Comparison of ENCODE assay signal across 19 cellular contexts in genomic region chr13:70391678-70392077, GRCh38.
A peak's percentile ranks its signal among the peaks of the same experiment; 100 is the strongest.
DNase-seq lines count a peak whose midpoint lies in the region; ATAC-seq and TF ChIP-seq lines count a peak whose summit lies in the region.
"Had no signal": no experiment of that assay in that cellular context is flagged by ENCODE, and none has a peak within 500 bp of the region (broad histone marks: within the 10 kb centered on the region; RNA-seq: fewer than 3 reads in every experiment).

No MANE protein-coding gene starts in this region.

- H3K9me3 Mint-ChIP-seq in endodermal cell = no peaks in the 10 kb centered on the region
- no peaks in the 10 kb centered on the region for H3K9me3 Mint-ChIP-seq in activated CD4-positive, alpha-beta memory T cell treated with anti-CD3 and anti-CD28 coated beads, Interleukin-2, amount 10 ng/mL, durations not matched to agents 7 days and 5 days
- H3K9me3 Mint-ChIP-seq: activated naive CD8-positive, alpha-beta T cell treated with anti-CD3 and anti-CD28 coated beads for 36 hours had no signal

- H3K27ac Mint-ChIP-seq in endodermal cell = no peak overlapping the region
- no peak overlapping the region for H3K27ac Mint-ChIP-seq in activated CD4-positive, alpha-beta memory T cell treated with anti-CD3 and anti-CD28 coated beads, Interleukin-2, amount 10 ng/mL, durations not matched to agents 7 days and 5 days
- H3K27ac Mint-ChIP-seq: activated naive CD8-positive, alpha-beta T cell treated with anti-CD3 and anti-CD28 coated beads for 36 hours; CD4-positive, CD25-positive, alpha-beta regulatory T cell; effector memory CD8-positive, alpha-beta T cell; naive B cell had no signal

- POLR2A ChIA-PET in activated CD4-positive, alpha-beta memory T cell treated with anti-CD3 and anti-CD28 coated beads, Interleukin-2, amount 10 ng/mL, durations not matched to agents 7 days and 5 days (lab: Charles Lee) = no interaction called here

- CTCF ChIA-PET in activated CD4-positive, alpha-beta memory T cell treated with anti-CD3 and anti-CD28 coated beads, Interleukin-2, amount 10 ng/mL, durations not matched to agents 7 days and 5 days (lab: Charles Lee) = no interaction called here

- DNase-seq in COLO668 (lab: John Stamatoyannopoulos, UW; ENCODE audit: unreplicated experiment) (peak; percentile 90), NCI-H1105 treated with DMSO at 0.1 percent for 48 hours (lab: John Stamatoyannopoulos, UW) (peak; percentile 90), NCI-H510A treated with DMSO at 0.1 percent for 48 hours (lab: John Stamatoyannopoulos, UW) (peak; percentile 43), endodermal cell (peak; percentile 79), amygdala (lab: John Stamatoyannopoulos, UW) (no peak)
- DNase-seq in activated CD4-positive, alpha-beta memory T cell treated with anti-CD3 and anti-CD28 coated beads, Interleukin-2, amount 10 ng/mL, durations not matched to agents 7 days and 5 days = no peak
- DNase-seq: activated CD4-positive, CD25-positive, alpha-beta regulatory T cell treated with anti-CD3 and anti-CD28 coated beads, Interleukin-2, amount 50 U/mL, for 72 hours; activated naive CD8-positive, alpha-beta T cell treated with anti-CD3 and anti-CD28 coated beads for 36 hours; CD4-positive, CD25-positive, alpha-beta regulatory T cell; effector memory CD8-positive, alpha-beta T cell; hypothalamus; left cardiac atrium; naive B cell; NCI-H226; posterior cingulate gyrus had no signal

- no peaks in the 10 kb centered on the region for H3K36me3 Mint-ChIP-seq in endodermal cell (ENCODE audit: low read depth)
- no peaks in the 10 kb centered on the region for H3K36me3 Mint-ChIP-seq in activated CD4-positive, alpha-beta memory T cell treated with anti-CD3 and anti-CD28 coated beads, Interleukin-2, amount 10 ng/mL, durations not matched to agents 7 days and 5 days (ENCODE audit: low read depth)
- H3K36me3 Mint-ChIP-seq: activated naive CD8-positive, alpha-beta T cell treated with anti-CD3 and anti-CD28 coated beads for 36 hours; CD4-positive, CD25-positive, alpha-beta regulatory T cell; naive B cell had no signal

- no peaks in the 10 kb centered on the region for H3K36me3 ChIP-seq in endodermal cell (ENCODE audit: control insufficient read depth, insufficient read depth, low read length)

- no peak for ATAC-seq in HG02870 (IDR thresholded peaks at IDR 0.05; ENCODE audit: unreplicated experiment)
- ATAC-seq in HG03196 (IDR thresholded peaks at IDR 0.05; ENCODE audit: unreplicated experiment) = no peak
- ATAC-seq: effector memory CD8-positive, alpha-beta T cell; left cardiac atrium had no signal

- H3K4me1 ChIP-seq in endodermal cell (ENCODE audit: control insufficient read depth, insufficient read depth, low read length) = peaks cover 23% of the 10 kb centered on the region

- H3K27me3 ChIP-seq in endodermal cell (ENCODE audit: control insufficient read depth, insufficient read depth, low read length, poor library complexity, severe bottlenecking) = no peaks in the 10 kb centered on the region

- H3K4me3 ChIP-seq in endodermal cell (ENCODE audit: low read length) = peak overlapping the region; percentile 59

- H3K9me3 ChIP-seq in endodermal cell (ENCODE audit: control insufficient read depth, low read length) = no peaks in the 10 kb centered on the region

- H3K9ac ChIP-seq in endodermal cell (ENCODE audit: extremely low read depth, low read length, poor library complexity, severe bottlenecking) = no peak overlapping the region
- H3K9ac ChIP-seq: KMS-11 had no signal

- no peaks in the 10 kb centered on the region for H3K27me3 Mint-ChIP-seq in endodermal cell (ENCODE audit: insufficient read depth)
- no peaks in the 10 kb centered on the region for H3K27me3 Mint-ChIP-seq in activated CD4-positive, alpha-beta memory T cell treated with anti-CD3 and anti-CD28 coated beads, Interleukin-2, amount 10 ng/mL, durations not matched to agents 7 days and 5 days
- H3K27me3 Mint-ChIP-seq: activated naive CD8-positive, alpha-beta T cell treated with anti-CD3 and anti-CD28 coated beads for 36 hours; CD4-positive, CD25-positive, alpha-beta regulatory T cell; effector memory CD8-positive, alpha-beta T cell; naive B cell had no signal

- 33 to 58% methylated on average over 3 of the region's 3 CpGs for WGBS in endodermal cell (ENCODE audit: insufficient coverage in 1 of 2, insufficient read length in 1 of 2), 2 experiments

- H3K4me1 Mint-ChIP-seq in endodermal cell = peaks cover 55% of the 10 kb centered on the region
- no peaks in the 10 kb centered on the region for H3K4me1 Mint-ChIP-seq in activated CD4-positive, alpha-beta memory T cell treated with anti-CD3 and anti-CD28 coated beads, Interleukin-2, amount 10 ng/mL, durations not matched to agents 7 days and 5 days
- H3K4me1 Mint-ChIP-seq: activated naive CD8-positive, alpha-beta T cell treated with anti-CD3 and anti-CD28 coated beads for 36 hours; CD4-positive, CD25-positive, alpha-beta regulatory T cell; naive B cell had no signal

- no peak for TF ChIP-seq CTCF in endodermal cell (conservative IDR thresholded peaks at IDR 0.05)

- H3K4me3 Mint-ChIP-seq in endodermal cell = peak overlapping the region; percentile 6
- no peak overlapping the region for H3K4me3 Mint-ChIP-seq in activated CD4-positive, alpha-beta memory T cell treated with anti-CD3 and anti-CD28 coated beads, Interleukin-2, amount 10 ng/mL, durations not matched to agents 7 days and 5 days
- H3K4me3 Mint-ChIP-seq: activated naive CD8-positive, alpha-beta T cell treated with anti-CD3 and anti-CD28 coated beads for 36 hours; CD4-positive, CD25-positive, alpha-beta regulatory T cell; effector memory CD8-positive, alpha-beta T cell; naive B cell had no signal

- H3K27ac ChIP-seq in endodermal cell (ENCODE audit: low read depth, low read length) = no peak overlapping the region
- H3K27ac ChIP-seq: HL-60, KMS-11 had no signal

Comparison
In these comparisons a context has a peak if more than half of its experiments do, and no peak if none do; other contexts are left out.
1. DNase-seq: peak in COLO668 (single experiment), NCI-H1105 treated with DMSO at 0.1 percent for 48 hours (single experiment), NCI-H510A treated with DMSO at 0.1 percent for 48 hours (single experiment) and endodermal cell (single experiment); none in activated CD4-positive, alpha-beta memory T cell treated with anti-CD3 and anti-CD28 coated beads, Interleukin-2, amount 10 ng/mL, durations not matched to agents 7 days and 5 days (single experiment) and amygdala (0 of 56).